Comparison of ENCODE assay signal across 1 cellular context in genomic region chr15:92803536-92803851, GRCh38.
TF ChIP-seq lines count a peak whose summit lies in the region.

No MANE protein-coding gene starts in this region.

TF ChIP-seq in HepG2, 621 proteins besides CTCF, POLR2A, EP300 and RAD21 (continued from another document):
- TF ChIP-seq ZFP91 (CRISPR knock-in tag; IDR thresholded peaks at IDR 0.05; ENCODE audit: borderline replicate concordance) (no peak), KDM1A (CRISPR knock-in tag; IDR thresholded peaks at IDR 0.05) (peak; percentile 59; the same call in 1 of the 2 replicates), ZNF564 (CRISPR knock-in tag; IDR thresholded peaks at IDR 0.05) (no peak), ZMYM3 (CRISPR knock-in tag; IDR thresholded peaks at IDR 0.05) (peak; percentile 67; the same call in 1 of the 2 replicates), HES4 (CRISPR knock-in tag; IDR thresholded peaks at IDR 0.05; ENCODE audit: borderline replicate concordance) (no peak), TRIM24 (CRISPR knock-in tag; IDR thresholded peaks at IDR 0.05) (no peak), MBNL3 (CRISPR knock-in tag; conservative IDR thresholded peaks at IDR 0.05) (no peak), MAX (IDR thresholded peaks at IDR 0.05) (peak; percentile 10; the same call in 1 of the 2 replicates)
